ENCODE assay signal across 8 cellular contexts in the genomic region with DNA sequence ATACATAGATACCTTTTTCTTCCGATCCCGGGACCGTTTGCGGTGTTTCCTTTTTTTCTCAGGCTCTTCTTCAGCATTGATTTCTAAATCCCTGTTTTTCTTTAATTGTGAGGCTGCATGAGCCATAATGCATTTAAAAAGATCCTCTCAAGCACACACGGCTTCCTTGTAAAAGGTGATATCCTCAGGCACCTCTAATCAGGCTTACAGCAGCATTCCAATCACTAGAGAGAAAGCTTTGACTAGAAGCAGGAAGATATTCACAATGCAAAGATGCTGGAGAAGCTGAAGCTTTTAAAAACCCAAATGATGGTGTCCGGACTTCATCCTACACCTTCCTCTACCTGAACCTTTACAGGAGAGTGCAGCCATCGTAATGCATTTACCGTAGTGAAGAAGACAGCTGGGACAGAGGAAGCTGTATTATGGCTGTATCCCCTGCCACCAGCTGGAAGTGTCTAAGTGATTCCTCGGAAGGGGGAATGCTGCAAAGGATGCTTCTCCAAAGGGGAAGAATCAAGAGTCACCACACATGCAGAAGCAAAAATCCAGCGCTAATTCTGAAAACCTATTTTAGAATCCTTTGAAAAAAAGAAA. TPM values are rescaled to one million over a fixed set of nuclear protein-coding genes. Genes with fewer than 3 reads are reported as not detected.
DNase-seq lines count a peak whose midpoint lies in the region; ATAC-seq, FAIRE-seq and TF ChIP-seq lines count a peak whose summit lies in the region.

A gene (minus strand): TSS at position 463 of the 597 bp plus-strand sequence. CDS start 337 bp downstream, at position 126.

- no peak for TF ChIP-seq CTCF in activated CD8-positive, alpha-beta T cell treated with anti-CD3 and anti-CD28 coated beads for 36 hours (IDR thresholded peaks at IDR 0.05)
- no peak for TF ChIP-seq CTCF in endothelial cell (IDR thresholded peaks at IDR 0.05; ENCODE audit: unreplicated experiment)
- no peak for TF ChIP-seq CTCF in uterus (IDR thresholded peaks at IDR 0.05)

- no peak within 1 kb of the TSS for H3K27ac Mint-ChIP-seq in activated CD8-positive, alpha-beta T cell treated with anti-CD3 and anti-CD28 coated beads for 36 hours
- no peak within 1 kb of the TSS for H3K27ac Mint-ChIP-seq in activated CD8-positive, alpha-beta T cell treated with anti-CD3 and anti-CD28 coated beads, Interleukin-2, amount 10 ng/mL, durations not matched to agents 7 days and 5 days
- peak within 1 kb of the TSS; percentile 44 for H3K27ac Mint-ChIP-seq in endothelial cell (ENCODE audit: unreplicated experiment)
- H3K27ac Mint-ChIP-seq in naive thymus-derived CD4-positive, alpha-beta T cell, result peak within 1 kb of the TSS in 1 of 9 donors; percentile 32

- H3K4me3 Mint-ChIP-seq in activated CD8-positive, alpha-beta T cell treated with anti-CD3 and anti-CD28 coated beads for 36 hours, result no peak within 1 kb of the TSS
- no peak within 1 kb of the TSS for H3K4me3 Mint-ChIP-seq in activated CD8-positive, alpha-beta T cell treated with anti-CD3 and anti-CD28 coated beads, Interleukin-2, amount 10 ng/mL, durations not matched to agents 7 days and 5 days
- no peak within 1 kb of the TSS for H3K4me3 Mint-ChIP-seq in endothelial cell (ENCODE audit: unreplicated experiment)
- peak within 1 kb of the TSS in 1 of 10 donors; percentile 48 for H3K4me3 Mint-ChIP-seq in naive thymus-derived CD4-positive, alpha-beta T cell

- peaks cover 6% of the 10 kb centered on the region for H3K4me1 Mint-ChIP-seq in activated CD8-positive, alpha-beta T cell treated with anti-CD3 and anti-CD28 coated beads for 36 hours (ENCODE audit: low read depth)
- peaks cover 9% of the 10 kb centered on the region for H3K4me1 Mint-ChIP-seq in activated CD8-positive, alpha-beta T cell treated with anti-CD3 and anti-CD28 coated beads, Interleukin-2, amount 10 ng/mL, durations not matched to agents 7 days and 5 days (ENCODE audit: low read depth)
- H3K4me1 Mint-ChIP-seq in endothelial cell (ENCODE audit: unreplicated experiment), result peaks cover 19% of the 10 kb centered on the region
- H3K4me1 Mint-ChIP-seq in naive thymus-derived CD4-positive, alpha-beta T cell, result peaks cover 10 to 65% (median 42%) of the 10 kb centered on the region in 7 donors

- FAIRE-seq in GM12891 (lab: Jason Lieb, UNC), result no peak

- TF ChIP-seq POLR2A in uterus (IDR thresholded peaks at IDR 0.05), result no peak
- no peak for TF ChIP-seq POLR2A in GM12891 (IDR thresholded peaks at IDR 0.05; ENCODE audit: low read depth, low read length)

- H3K9me3 ChIP-seq in naive thymus-derived CD4-positive, alpha-beta T cell (ENCODE audit: control insufficient read depth in 2 of 3, low read length in 3 of 3), result no peaks in the 10 kb centered on the region
- H3K9me3 ChIP-seq in uterus, result no peaks in the 10 kb centered on the region

- POLR2A ChIA-PET in activated CD8-positive, alpha-beta T cell treated with anti-CD3 and anti-CD28 coated beads for 36 hours (lab: Charles Lee), result no interaction called here
- POLR2A ChIA-PET in activated CD8-positive, alpha-beta T cell treated with anti-CD3 and anti-CD28 coated beads, Interleukin-2, amount 10 ng/mL, durations not matched to agents 7 days and 5 days (lab: Charles Lee), result no interaction called here
- POLR2A ChIA-PET in naive thymus-derived CD4-positive, alpha-beta T cell (lab: Charles Lee), result no interaction called here

- intact Hi-C loops in activated CD8-positive, alpha-beta T cell treated with anti-CD3 and anti-CD28 coated beads for 36 hours (cut with micrococcal nuclease), result no loop called here
- intact Hi-C loops in naive thymus-derived CD4-positive, alpha-beta T cell (cut with micrococcal nuclease), result no loop called here
- intact Hi-C loops in uterus (cut with DNase I; ENCODE audit: low total_unique reads), result no loop called here

- no peaks in the 10 kb centered on the region for H3K36me3 Mint-ChIP-seq in activated CD8-positive, alpha-beta T cell treated with anti-CD3 and anti-CD28 coated beads for 36 hours (ENCODE audit: low read depth)
- no peaks in the 10 kb centered on the region for H3K36me3 Mint-ChIP-seq in activated CD8-positive, alpha-beta T cell treated with anti-CD3 and anti-CD28 coated beads, Interleukin-2, amount 10 ng/mL, durations not matched to agents 7 days and 5 days (ENCODE audit: low read depth)
- no peaks in the 10 kb centered on the region for H3K36me3 Mint-ChIP-seq in endothelial cell (ENCODE audit: low read depth, unreplicated experiment)
- H3K36me3 Mint-ChIP-seq in naive thymus-derived CD4-positive, alpha-beta T cell, result peaks cover 0 to 36% (median 16%) of the 10 kb centered on the region in 5 donors

- DNase-seq in activated CD8-positive, alpha-beta T cell treated with anti-CD3 and anti-CD28 coated beads for 36 hours, result no peak
- no peak for DNase-seq in activated CD8-positive, alpha-beta T cell treated with anti-CD3 and anti-CD28 coated beads, Interleukin-2, amount 10 ng/mL, durations not matched to agents 7 days and 5 days
- no peak for DNase-seq in endothelial cell (ENCODE audit: low spot score)
- no peak for DNase-seq in naive thymus-derived CD4-positive, alpha-beta T cell
- DNase-seq in uterus, result no peak
- DNase-seq in GM12891 (ENCODE audit: insufficient read length, low spot score), result no peak
- no peak for DNase-seq in SK-N-DZ (ENCODE audit: low spot score)

- H3K9me3 Mint-ChIP-seq in activated CD8-positive, alpha-beta T cell treated with anti-CD3 and anti-CD28 coated beads for 36 hours, result no peaks in the 10 kb centered on the region
- H3K9me3 Mint-ChIP-seq in activated CD8-positive, alpha-beta T cell treated with anti-CD3 and anti-CD28 coated beads, Interleukin-2, amount 10 ng/mL, durations not matched to agents 7 days and 5 days (ENCODE audit: insufficient read depth), result no peaks in the 10 kb centered on the region
- H3K9me3 Mint-ChIP-seq in endothelial cell (ENCODE audit: unreplicated experiment), result no peaks in the 10 kb centered on the region
- no peaks in the 10 kb centered on the region for H3K9me3 Mint-ChIP-seq in naive thymus-derived CD4-positive, alpha-beta T cell

- no peaks in the 10 kb centered on the region for H3K4me1 ChIP-seq in naive thymus-derived CD4-positive, alpha-beta T cell (ENCODE audit: control insufficient read depth in 2 of 2, insufficient read depth in 2 of 2, low read length in 2 of 2)
- no peaks in the 10 kb centered on the region for H3K4me1 ChIP-seq in uterus

- no peaks in the 10 kb centered on the region for H3K36me3 ChIP-seq in naive thymus-derived CD4-positive, alpha-beta T cell (ENCODE audit: control insufficient read depth in 2 of 3, insufficient read depth in 3 of 3, low read length in 3 of 3)
- no peaks in the 10 kb centered on the region for H3K36me3 ChIP-seq in uterus

- no peak for ATAC-seq in activated CD8-positive, alpha-beta T cell treated with anti-CD3 and anti-CD28 coated beads for 36 hours
- no peak for ATAC-seq in activated CD8-positive, alpha-beta T cell treated with anti-CD3 and anti-CD28 coated beads, Interleukin-2, amount 10 ng/mL, durations not matched to agents 7 days and 5 days
- no peak for ATAC-seq in naive thymus-derived CD4-positive, alpha-beta T cell
- no peak for ATAC-seq in HG02973 (IDR thresholded peaks at IDR 0.05; ENCODE audit: unreplicated experiment)

- CTCF ChIA-PET in activated CD8-positive, alpha-beta T cell treated with anti-CD3 and anti-CD28 coated beads for 36 hours (lab: Charles Lee), result no interaction called here
- CTCF ChIA-PET in activated CD8-positive, alpha-beta T cell treated with anti-CD3 and anti-CD28 coated beads, Interleukin-2, amount 10 ng/mL, durations not matched to agents 7 days and 5 days (lab: Charles Lee), result no interaction called here
- CTCF ChIA-PET in naive thymus-derived CD4-positive, alpha-beta T cell (lab: Charles Lee), result no interaction called here

- H3K27me3 ChIP-seq in naive thymus-derived CD4-positive, alpha-beta T cell (ENCODE audit: control insufficient read depth in 2 of 2, insufficient read depth in 2 of 2, low read length in 2 of 2), result no peaks in the 10 kb centered on the region
- H3K27me3 ChIP-seq in uterus, result no peaks in the 10 kb centered on the region

- H3K27ac ChIP-seq in naive thymus-derived CD4-positive, alpha-beta T cell (ENCODE audit: low read depth, low read length), result no peak within 1 kb of the TSS
- H3K27ac ChIP-seq in uterus, result no peak within 1 kb of the TSS

- no peak within 1 kb of the TSS for H3K4me3 ChIP-seq in naive thymus-derived CD4-positive, alpha-beta T cell (ENCODE audit: low read length)
- H3K4me3 ChIP-seq in uterus, result no peak within 1 kb of the TSS

- H3K27me3 Mint-ChIP-seq in activated CD8-positive, alpha-beta T cell treated with anti-CD3 and anti-CD28 coated beads for 36 hours, result no peaks in the 10 kb centered on the region
- no peaks in the 10 kb centered on the region for H3K27me3 Mint-ChIP-seq in activated CD8-positive, alpha-beta T cell treated with anti-CD3 and anti-CD28 coated beads, Interleukin-2, amount 10 ng/mL, durations not matched to agents 7 days and 5 days (ENCODE audit: low read depth)
- no peaks in the 10 kb centered on the region for H3K27me3 Mint-ChIP-seq in endothelial cell (ENCODE audit: unreplicated experiment)
- no peaks in the 10 kb centered on the region for H3K27me3 Mint-ChIP-seq in naive thymus-derived CD4-positive, alpha-beta T cell

TF ChIP-seq in GM12891, 5 proteins besides CTCF, POLR2A, EP300 and RAD21:
- TF ChIP-seq POU2F2 (IDR thresholded peaks at IDR 0.05; ENCODE audit: low read depth, low read length) (no peak), PAX5 (IDR thresholded peaks at IDR 0.05; ENCODE audit: insufficient read depth, low read length, severe bottlenecking) (no peak), TAF1 (IDR thresholded peaks at IDR 0.05; ENCODE audit: low read depth, low read length) (no peak), POLR2AphosphoS5 (IDR thresholded peaks at IDR 0.05; ENCODE audit: low read depth, low read length) (no peak), SPI1 (IDR thresholded peaks at IDR 0.05; ENCODE audit: low read depth, low read length) (no peak)

RNA-seq across cellular contexts. Expression of the gene that starts here (rescaled TPM):
- total RNA-seq in activated CD8-positive, alpha-beta T cell treated with anti-CD3 and anti-CD28 coated beads for 36 hours, result 10 to 100 TPM; 10.3 to 12.0 TPM
- total RNA-seq in activated CD8-positive, alpha-beta T cell treated with anti-CD3 and anti-CD28 coated beads, Interleukin-2, amount 10 ng/mL, durations not matched to agents 7 days and 5 days, result 1 to 10 TPM; 4.5 to 5.3 TPM
- total RNA-seq in endothelial cell (ENCODE audit: unreplicated experiment) (12.6 TPM), uterus (10 to 100 TPM; 34.8 to 91.3 (median 56.7) TPM)
- 10 to 100 TPM; 59.7 to 72.9 (median 67.9) TPM for total RNA-seq in naive thymus-derived CD4-positive, alpha-beta T cell
- polyA plus RNA-seq in naive thymus-derived CD4-positive, alpha-beta T cell, result 10 to 100 TPM; 23.9 to 28.7 TPM
- 0.15 TPM for polyA plus RNA-seq in GM12891 (2012; ENCODE audit: low read depth, missing spikeins)
- 11.4 and 21.2 TPM in 2 replicates for polyA plus RNA-seq in SK-N-DZ (2014; cell fraction: cytosol; rRNA removed)
- 24.5 and 38.8 TPM in 2 replicates for polyA plus RNA-seq in SK-N-DZ (2014; cell fraction: nucleus; rRNA removed)
